In genomic region chrX:123648028-123648810, GRCh38 we compare ENCODE assay signal across 8 cellular contexts.
DNase-seq lines count a peak whose midpoint lies in the region; ATAC-seq and TF ChIP-seq lines count a peak whose summit lies in the region.

No MANE protein-coding gene starts in this region.

- no peaks in the 10 kb centered on the region for H3K27me3 Mint-ChIP-seq in activated T-helper 1 cell treated with anti-CD3 and anti-CD28 coated beads, Interleukin-12 subunit alpha, Interleukin-12 subunit beta, Interleukin-2, Interleukin-4 antibody, amounts not matched to agents 30 ng/mL and 10 ng/mL and 1 ng/mL, durations not matched to agents 14 hours and 24 hours and 36 hours (ENCODE audit: insufficient read depth)

- no peak for ATAC-seq in HG03039 (IDR thresholded peaks at IDR 0.05; ENCODE audit: unreplicated experiment)

- no peak overlapping the region for H3K4me3 Mint-ChIP-seq in activated T-helper 1 cell treated with anti-CD3 and anti-CD28 coated beads, Interleukin-12 subunit alpha, Interleukin-12 subunit beta, Interleukin-2, Interleukin-4 antibody, amounts not matched to agents 30 ng/mL and 10 ng/mL and 1 ng/mL, durations not matched to agents 14 hours and 24 hours and 36 hours

- H3K27ac ChIP-seq in A673 (ENCODE audit: low read depth, low read length, poor library complexity, severe bottlenecking): no peak overlapping the region
- H3K27ac ChIP-seq in SK-N-SH (ENCODE audit: low read depth in 2 of 2, low read length in 1 of 2): no peak overlapping the region
- H3K27ac ChIP-seq in MM.1S (ENCODE audit: low read length): no peak overlapping the region

- no peak for TF ChIP-seq RAD21 in SK-N-SH (IDR thresholded peaks at IDR 0.05; ENCODE audit: low read length)

- DNase-seq in A673 (ENCODE audit: low spot score): peak; percentile 44
- DNase-seq in HAP-1 (ENCODE audit: low spot score in 2 of 2): peak; percentile 24 to 70
- peak; percentile 12 for DNase-seq in activated T-helper 1 cell treated with anti-CD3 and anti-CD28 coated beads, Interleukin-12 subunit alpha, Interleukin-12 subunit beta, Interleukin-2, Interleukin-4 antibody, amounts not matched to agents 30 ng/mL and 10 ng/mL and 1 ng/mL, durations not matched to agents 14 hours and 24 hours and 36 hours (ENCODE audit: low spot score)
- peak; percentile 93 for DNase-seq in left kidney (ENCODE audit: low read depth, low spot score)
- no peak for DNase-seq in SK-N-SH
- DNase-seq in MV-4-11 (lab: John Stamatoyannopoulos, UW): no peak
- no peak for DNase-seq in MM.1S

- H3K27ac Mint-ChIP-seq in activated T-helper 1 cell treated with anti-CD3 and anti-CD28 coated beads, Interleukin-12 subunit alpha, Interleukin-12 subunit beta, Interleukin-2, Interleukin-4 antibody, amounts not matched to agents 30 ng/mL and 10 ng/mL and 1 ng/mL, durations not matched to agents 14 hours and 24 hours and 36 hours: no peak overlapping the region

- H3K4me2 ChIP-seq in SK-N-SH: no peak overlapping the region
- H3K4me2 ChIP-seq in MM.1S (ENCODE audit: low read depth, low read length): no peak overlapping the region

- BruUV-seq in A673 (replicated peaks; lab: Mats Ljungman, UMichigan): no TSS peak

- H3F3A ChIP-seq in SK-N-SH (replicated peaks; ENCODE audit: insufficient read depth) (no peaks in the 10 kb centered on the region), MM.1S (ENCODE audit: insufficient read depth, low read length) (no peaks in the 10 kb centered on the region)

- POLR2A ChIA-PET in A673 (lab: Charles Lee; ENCODE audit: low non-redundant PET): no interaction called here
- POLR2A ChIA-PET in SK-N-SH (lab: Yijun Ruan, JAX): no interaction called here

- H3K9me3 ChIP-seq in A673 (ENCODE audit: low read depth, low read length, poor library complexity, severe bottlenecking): no peaks in the 10 kb centered on the region
- no peaks in the 10 kb centered on the region for H3K9me3 ChIP-seq in HAP-1
- no peaks in the 10 kb centered on the region for H3K9me3 ChIP-seq in SK-N-SH
- H3K9me3 ChIP-seq in MM.1S (replicated peaks; ENCODE audit: insufficient read depth, low read length): no peaks in the 10 kb centered on the region

- no peaks in the 10 kb centered on the region for H4K20me1 ChIP-seq in SK-N-SH (ENCODE audit: insufficient read depth)
- no peaks in the 10 kb centered on the region for H4K20me1 ChIP-seq in MM.1S (ENCODE audit: insufficient read depth, low read length)

- WGBS in SK-N-SH (ENCODE audit: low lambda C conversion rate): 36% methylated on average over 6 of the region's 20 CpGs

- in situ Hi-C loops in HAP-1 (cut with MboI; ENCODE audit: low sequenced_read_pairs): loop anchor here (25.0 kb wide), 1 partner anchor 186 kb away; no protein-coding TSS in a partner anchor

- H3K36me3 Mint-ChIP-seq in activated T-helper 1 cell treated with anti-CD3 and anti-CD28 coated beads, Interleukin-12 subunit alpha, Interleukin-12 subunit beta, Interleukin-2, Interleukin-4 antibody, amounts not matched to agents 30 ng/mL and 10 ng/mL and 1 ng/mL, durations not matched to agents 14 hours and 24 hours and 36 hours (ENCODE audit: low read depth): peaks cover 13% of the 10 kb centered on the region

- H3K36me3 ChIP-seq in A673 (ENCODE audit: insufficient read depth, low read length, poor library complexity, severe bottlenecking): no peaks in the 10 kb centered on the region
- H3K36me3 ChIP-seq in HAP-1 (replicated peaks): peaks cover 10% of the 10 kb centered on the region
- peaks cover 0 to 7% of the 10 kb centered on the region in 2 experiments for H3K36me3 ChIP-seq in SK-N-SH (replicated peaks in 1 of 2; ENCODE audit: control insufficient read depth in 1 of 2, insufficient read depth in 2 of 2, low read length in 1 of 2)
- H3K36me3 ChIP-seq in MM.1S (replicated peaks; ENCODE audit: insufficient read depth, low read length): no peaks in the 10 kb centered on the region

- intact Hi-C loops in A673 (cut with micrococcal nuclease; ENCODE audit: unreplicated experiment): no loop called here
- intact Hi-C loops in activated T-helper 1 cell treated with anti-CD3 and anti-CD28 coated beads, Interleukin-12 subunit alpha, Interleukin-12 subunit beta, Interleukin-2, Interleukin-4 antibody, amounts not matched to agents 30 ng/mL and 10 ng/mL and 1 ng/mL, durations not matched to agents 14 hours and 24 hours and 36 hours (cut with micrococcal nuclease): no loop called here

- no peaks in the 10 kb centered on the region for H3K27me3 ChIP-seq in A673 (replicated peaks; ENCODE audit: insufficient read depth, low read depth, low read length, poor library complexity)
- no peaks in the 10 kb centered on the region for H3K27me3 ChIP-seq in HAP-1 (ENCODE audit: low read depth)
- H3K27me3 ChIP-seq in SK-N-SH (ENCODE audit: insufficient read depth): no peaks in the 10 kb centered on the region
- no peaks in the 10 kb centered on the region for H3K27me3 ChIP-seq in MM.1S (replicated peaks; ENCODE audit: insufficient read depth, low read length)

- peaks cover 23% of the 10 kb centered on the region for H3K4me1 Mint-ChIP-seq in activated T-helper 1 cell treated with anti-CD3 and anti-CD28 coated beads, Interleukin-12 subunit alpha, Interleukin-12 subunit beta, Interleukin-2, Interleukin-4 antibody, amounts not matched to agents 30 ng/mL and 10 ng/mL and 1 ng/mL, durations not matched to agents 14 hours and 24 hours and 36 hours (ENCODE audit: low read depth)

- TF ChIP-seq EP300 in SK-N-SH (IDR thresholded peaks at IDR 0.05; ENCODE audit: borderline replicate concordance in 1 of 2, low read depth in 1 of 2, low read length in 1 of 2): no peak

- H3K4me1 ChIP-seq in A673 (ENCODE audit: insufficient read depth, low read length, poor library complexity, severe bottlenecking): no peaks in the 10 kb centered on the region
- peaks cover 12% of the 10 kb centered on the region for H3K4me1 ChIP-seq in HAP-1
- H3K4me1 ChIP-seq in SK-N-SH (ENCODE audit: control insufficient read depth in 1 of 2, insufficient read depth in 2 of 2, low read depth in 1 of 2, low read length in 1 of 2): no peaks in the 10 kb centered on the region
- no peaks in the 10 kb centered on the region for H3K4me1 ChIP-seq in MM.1S (ENCODE audit: low read length)

- CTCF ChIA-PET in A673 (lab: Charles Lee) (interaction anchor here (0.6 kb wide), 2 partner anchors 130 to 1061 kb away, joined by 3 to 7 read pairs; no protein-coding TSS in a partner anchor), SK-N-SH (lab: Yijun Ruan, JAX) (no interaction called here)

- H3K4me3 ChIP-seq in A673 (ENCODE audit: low read depth, low read length, poor library complexity, severe bottlenecking): no peak overlapping the region
- H3K4me3 ChIP-seq in HAP-1: no peak overlapping the region
- H3K4me3 ChIP-seq in SK-N-SH (ENCODE audit: low read depth in 2 of 2, low read length in 1 of 2): no peak overlapping the region
- no peak overlapping the region for H3K4me3 ChIP-seq in MM.1S (ENCODE audit: low read length)

- peaks cover 34% of the 10 kb centered on the region for H3K79me2 ChIP-seq in SK-N-SH (ENCODE audit: insufficient read depth)
- H3K79me2 ChIP-seq in MM.1S (ENCODE audit: low read length): no peaks in the 10 kb centered on the region

- H3K9ac ChIP-seq in SK-N-SH (no peak overlapping the region), MM.1S (ENCODE audit: low read length) (no peak overlapping the region)

- no peak overlapping the region for H2AFZ ChIP-seq in SK-N-SH (ENCODE audit: low read depth)
- no peak overlapping the region for H2AFZ ChIP-seq in MM.1S (ENCODE audit: low read length)

- TF ChIP-seq CTCF in A673 (conservative IDR thresholded peaks at IDR 0.05; ENCODE audit: low read depth, low read length) (no peak), SK-N-SH (IDR thresholded peaks at IDR 0.05) (no peak), MM.1S (IDR thresholded peaks at IDR 0.05; ENCODE audit: low read length) (no peak)

- no peaks in the 10 kb centered on the region for H3K9me3 Mint-ChIP-seq in activated T-helper 1 cell treated with anti-CD3 and anti-CD28 coated beads, Interleukin-12 subunit alpha, Interleukin-12 subunit beta, Interleukin-2, Interleukin-4 antibody, amounts not matched to agents 30 ng/mL and 10 ng/mL and 1 ng/mL, durations not matched to agents 14 hours and 24 hours and 36 hours

- no peaks in the 10 kb centered on the region for H3K9me2 ChIP-seq in SK-N-SH
- H3K9me2 ChIP-seq in MM.1S (replicated peaks; ENCODE audit: insufficient read depth, low read length): no peaks in the 10 kb centered on the region

TF ChIP-seq in SK-N-SH, 30 proteins besides CTCF, POLR2A, EP300 and RAD21:
- TF ChIP-seq FOXJ3 (CRISPR knock-in tag; IDR thresholded peaks at IDR 0.05): no peak
- TF ChIP-seq JUND (IDR thresholded peaks at IDR 0.05): no peak

Comparison
In these comparisons a context has a peak if more than half of its experiments do, and no peak if none do; other contexts are left out.
1. DNase-seq: peak in A673 (single experiment), HAP-1 (2 of 2), activated T-helper 1 cell treated with anti-CD3 and anti-CD28 coated beads, Interleukin-12 subunit alpha, Interleukin-12 subunit beta, Interleukin-2, Interleukin-4 antibody, amounts not matched to agents 30 ng/mL and 10 ng/mL and 1 ng/mL, durations not matched to agents 14 hours and 24 hours and 36 hours (single experiment) and left kidney (single experiment); none in SK-N-SH (single experiment), MV-4-11 (single experiment) and MM.1S (single experiment).